In genomic region chr3:139455855-139456254, GRCh38 we compare ENCODE assay signal across 1 cellular context.
TF ChIP-seq lines count a peak whose summit lies in the region.

No MANE protein-coding gene starts in this region.

TF ChIP-seq in HEK293, 187 proteins besides CTCF, POLR2A, EP300 and RAD21 (continued from another document):
- TF ChIP-seq ZBTB8A (tag by site-specific recombination; IDR thresholded peaks at IDR 0.05) (0 out of 2 replicates have a peak, but pooled peaks have one; percentile 22), KLF10 (tag by site-specific recombination; IDR thresholded peaks at IDR 0.05) (no peak), ZNF24 (tag by site-specific recombination; IDR thresholded peaks at IDR 0.05) (no peak), ZNF623 (tag by site-specific recombination; IDR thresholded peaks at IDR 0.05) (no peak), ZSCAN16 (tag by site-specific recombination; IDR thresholded peaks at IDR 0.05) (no peak)
